9 cellular contexts compared by ENCODE assay signal in the genomic region with DNA sequence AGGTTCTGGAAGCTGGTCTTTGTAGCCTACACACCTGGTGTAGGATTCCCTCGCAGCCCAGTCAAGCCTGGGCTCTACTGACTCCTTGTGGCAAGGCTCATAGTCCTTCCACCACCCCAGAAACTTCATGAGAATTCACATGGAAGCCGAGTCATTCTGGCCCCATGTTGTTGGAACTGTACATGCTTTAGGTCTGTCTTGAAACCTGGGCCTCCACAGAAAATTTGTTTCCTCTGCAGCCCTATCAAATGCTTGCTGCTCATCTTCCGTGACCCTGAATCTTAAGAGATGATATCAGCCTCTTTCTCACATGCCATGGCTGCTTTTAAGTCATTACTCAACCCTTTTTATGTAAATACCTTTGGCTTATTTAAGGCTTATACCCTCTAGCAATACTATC.
DNase-seq lines count a peak whose midpoint lies in the region; ATAC-seq and TF ChIP-seq lines count a peak whose summit lies in the region.
"Had no signal": no experiment of that assay in that cellular context is flagged by ENCODE, and none has a peak within 500 bp of the region (broad histone marks: within the 10 kb centered on the region; RNA-seq: fewer than 3 reads in every experiment).

No MANE protein-coding gene starts in this region.

- H3K27me3 ChIP-seq in BJ (ENCODE audit: control insufficient read depth, insufficient read depth, low read length) (no peaks in the 10 kb centered on the region), SK-N-SH (ENCODE audit: insufficient read depth) (no peaks in the 10 kb centered on the region)
- H3K27me3 ChIP-seq: right lobe of liver had no signal

- H3K9me3 ChIP-seq in SK-N-SH: no peaks in the 10 kb centered on the region
- H3K9me3 ChIP-seq: right lobe of liver had no signal

- no peak overlapping the region for H3K9ac ChIP-seq in SK-N-SH

- DNase-seq in BJ (ENCODE audit: low read depth) (peak; percentile 42), SK-N-SH (no peak), iPS-NIHi11 (ENCODE audit: low spot score) (peak; percentile 46), Right ventricle myocardium superior (no peak), NCI-H1930 (lab: John Stamatoyannopoulos, UW) (no peak)
- DNase-seq: right lobe of liver had no signal

- H3K4me2 ChIP-seq in SK-N-SH: no peak overlapping the region

- TF ChIP-seq CTCF in BJ (IDR thresholded peaks at IDR 0.05; ENCODE audit: insufficient read depth, low read depth, low read length): peak; percentile 48; the same call in 1 of the 2 replicates
- peak; percentile 43; the same call in 1 of the 2 replicates for TF ChIP-seq CTCF in SK-N-SH (IDR thresholded peaks at IDR 0.05)

- TF ChIP-seq EP300 in SK-N-SH (IDR thresholded peaks at IDR 0.05; ENCODE audit: borderline replicate concordance in 1 of 2, low read depth in 1 of 2, low read length in 1 of 2): no peak

- WGBS in SK-N-SH (ENCODE audit: low lambda C conversion rate): 90% methylated on average over 3 of the region's 3 CpGs

- CTCF ChIA-PET in BJ (lab: Yijun Ruan, JAX) (interaction anchor here (1.0 kb wide), 1 partner anchor 313 kb away, joined by 4 read pairs; no protein-coding TSS in a partner anchor), SK-N-SH (lab: Yijun Ruan, JAX) (no interaction called here)

- no peak overlapping the region for H3K27ac ChIP-seq in SK-N-SH (ENCODE audit: low read depth in 2 of 2, low read length in 1 of 2)
- H3K27ac ChIP-seq: right lobe of liver had no signal

- H2AFZ ChIP-seq in SK-N-SH (ENCODE audit: low read depth): no peak overlapping the region

- peaks cover 0 to 9% of the 10 kb centered on the region in 2 experiments; a peak in 1 of 4 replicates for H3K4me1 ChIP-seq in SK-N-SH (ENCODE audit: control insufficient read depth in 1 of 2, insufficient read depth in 2 of 2, low read depth in 1 of 2, low read length in 1 of 2)
- H3K4me1 ChIP-seq: right lobe of liver had no signal

- intact Hi-C loops in Right ventricle myocardium superior (cut with DNase I): no loop called here

- no peaks in the 10 kb centered on the region for H3K36me3 ChIP-seq in BJ (ENCODE audit: control insufficient read depth, insufficient read depth, low read length)
- peaks cover 5 to 13% of the 10 kb centered on the region in 2 experiments for H3K36me3 ChIP-seq in SK-N-SH (replicated peaks in 1 of 2; ENCODE audit: control insufficient read depth in 1 of 2, insufficient read depth in 2 of 2, low read length in 1 of 2)

- peak; percentile 54 for TF ChIP-seq RAD21 in SK-N-SH (IDR thresholded peaks at IDR 0.05; ENCODE audit: low read length)

- ATAC-seq in GM18909 (IDR thresholded peaks at IDR 0.05; ENCODE audit: poor library complexity, unreplicated experiment): peak; percentile 51
- ATAC-seq in HG03175 (IDR thresholded peaks at IDR 0.05; ENCODE audit: unreplicated experiment): no peak
- ATAC-seq in Right ventricle myocardium superior (ENCODE audit: poor library complexity): no peak
- ATAC-seq in GM19467 (IDR thresholded peaks at IDR 0.05; ENCODE audit: unreplicated experiment): no peak

- H4K20me1 ChIP-seq in SK-N-SH (ENCODE audit: insufficient read depth): no peaks in the 10 kb centered on the region

- H3F3A ChIP-seq in SK-N-SH (replicated peaks; ENCODE audit: insufficient read depth): peaks cover 18% of the 10 kb centered on the region

- POLR2A ChIA-PET in BJ (lab: Charles Lee): no interaction called here
- POLR2A ChIA-PET in SK-N-SH (lab: Yijun Ruan, JAX): no interaction called here

- no peak overlapping the region for H3K4me3 ChIP-seq in BJ (ENCODE audit: low read depth, low read length)
- H3K4me3 ChIP-seq in SK-N-SH (ENCODE audit: low read depth in 2 of 2, low read length in 1 of 2): no peak overlapping the region
- H3K4me3 ChIP-seq: right lobe of liver had no signal

- H3K9me2 ChIP-seq in SK-N-SH: no peaks in the 10 kb centered on the region

- H3K79me2 ChIP-seq in SK-N-SH (ENCODE audit: insufficient read depth): no peaks in the 10 kb centered on the region; the same call in 1 of the 2 replicates

TF ChIP-seq in SK-N-SH, 30 proteins besides CTCF, POLR2A, EP300 and RAD21:
- 0 out of 2 replicates have a peak, but pooled peaks have one; percentile 23 for TF ChIP-seq SMC3 (IDR thresholded peaks at IDR 0.05; ENCODE audit: low read depth, low read length)
- no peak for TF ChIP-seq YY1 (IDR thresholded peaks at IDR 0.05; ENCODE audit: low read depth)
- no peak for TF ChIP-seq TAF1 (IDR thresholded peaks at IDR 0.05; ENCODE audit: borderline replicate concordance, low read depth, low read length)
- no peak for TF ChIP-seq EZH2phosphoT487 (IDR thresholded peaks at IDR 0.05; ENCODE audit: borderline replicate concordance, low read depth)
- TF ChIP-seq CHD2 (IDR thresholded peaks at IDR 0.05; ENCODE audit: low read length, partially characterized antibody): no peak
- no peak for TF ChIP-seq FOXJ3 (CRISPR knock-in tag; IDR thresholded peaks at IDR 0.05)

Comparison
In these comparisons a context has a peak if more than half of its experiments do, and no peak if none do; other contexts are left out.
1. DNase-seq: peak in BJ (single experiment) and iPS-NIHi11 (single experiment); none in SK-N-SH (single experiment), Right ventricle myocardium superior (single experiment) and NCI-H1930 (0 of 2).